8 cellular contexts compared by ENCODE assay signal in genomic region chr20:23357767-23358562, GRCh38. TPM values are rescaled to one million over a fixed set of nuclear protein-coding genes. Genes with fewer than 3 reads are reported as not detected.
A peak's percentile ranks its signal among the peaks of the same experiment; 100 is the strongest.
DNase-seq lines count a peak whose midpoint lies in the region; ATAC-seq, FAIRE-seq and TF ChIP-seq lines count a peak whose summit lies in the region.

No MANE protein-coding gene starts in this region.

- H3K9me1 ChIP-seq in endothelial cell of umbilical vein (replicated peaks; ENCODE audit: control insufficient read depth, extremely low read depth, insufficient read depth, low read length) = no peaks in the 10 kb centered on the region

- peak; percentile 87 for TF ChIP-seq POLR2A in endothelial cell of umbilical vein (IDR thresholded peaks at IDR 0.05; ENCODE audit: low read depth, low read length)

- CTCF ChIA-PET in endothelial cell of umbilical vein (lab: Charles Lee) = interaction anchor here (0.8 to 3.3 kb wide), 6 partner anchors 8 to 666 kb away, joined by 3 to 40 read pairs (median 4); partner anchors contain the start of genes NAPB and NXT1

- BruUV-seq in endothelial cell of umbilical vein (replicated peaks; lab: Mats Ljungman, UMichigan) = no TSS peak

- H4K20me1 ChIP-seq in OCI-LY3 (ENCODE audit: insufficient read depth, low read length) (peaks cover 8% of the 10 kb centered on the region), endothelial cell of umbilical vein (replicated peaks; ENCODE audit: control insufficient read depth, extremely low read depth, insufficient read depth, low read length) (no peaks in the 10 kb centered on the region)

- no peaks in the 10 kb centered on the region for H3K9me3 Mint-ChIP-seq in mesothelial cell of epicardium

- no peak for TF ChIP-seq CTCF in OCI-LY3 (IDR thresholded peaks at IDR 0.05; ENCODE audit: low read depth, low read length)
- no peak for TF ChIP-seq CTCF in endothelial cell of umbilical vein (IDR thresholded peaks at IDR 0.05; ENCODE audit: extremely low read depth in 1 of 2, insufficient read depth in 1 of 2, low read depth in 1 of 2, low read length in 2 of 2)
- no peak for TF ChIP-seq CTCF in mesothelial cell of epicardium (IDR thresholded peaks at IDR 0.05; ENCODE audit: unreplicated experiment)

- FAIRE-seq in endothelial cell of umbilical vein (lab: Jason Lieb, UNC) = peak; percentile 89

- DNase-seq in DMS 273 treated with DMSO at 0.1 percent for 48 hours (lab: John Stamatoyannopoulos, UW) (peak; percentile 97), HuH-7.5 (ENCODE audit: low spot score) (peak; percentile 92), activated T-cell treated with anti-CD3 and anti-CD28 coated beads for 24 hours (ENCODE audit: low read depth) (peak; percentile 100), endothelial cell of umbilical vein (ENCODE audit: low read depth, low spot score) (peak; percentile 100), mesothelial cell of epicardium (ENCODE audit: low spot score in 2 of 2, unreplicated experiment in 2 of 2) (peak; percentile 99)
- peak; percentile 100 for DNase-seq in stimulated activated CD8-positive, alpha-beta memory T cell treated with anti-CD3 and anti-CD28 coated beads, Interleukin-15, amount 100 ng/mL, for 4 hours (ENCODE audit: low read depth in 2 of 2)

- H3K36me3 ChIP-seq in OCI-LY3 (replicated peaks; ENCODE audit: low read depth, low read length) = peaks cover 19% of the 10 kb centered on the region
- peaks cover 7 to 13% of the 10 kb centered on the region in 2 experiments for H3K36me3 ChIP-seq in endothelial cell of umbilical vein (ENCODE audit: control insufficient read depth in 2 of 2, extremely low read depth in 1 of 2, insufficient read depth in 2 of 2, low read length in 2 of 2)

- H3K4me1 Mint-ChIP-seq in mesothelial cell of epicardium = peaks cover 33% of the 10 kb centered on the region

- H3K27me3 ChIP-seq in OCI-LY3 (ENCODE audit: low read depth, low read length) (no peaks in the 10 kb centered on the region), endothelial cell of umbilical vein (ENCODE audit: control insufficient read depth in 2 of 2, insufficient read depth in 2 of 2, low read length in 2 of 2) (no peaks in the 10 kb centered on the region)

- H3K9me3 ChIP-seq in OCI-LY3 (ENCODE audit: insufficient read depth, low read length) = no peaks in the 10 kb centered on the region
- H3K9me3 ChIP-seq in endothelial cell of umbilical vein (replicated peaks; ENCODE audit: control insufficient read depth, insufficient read depth, low read length) = no peaks in the 10 kb centered on the region

- dilution Hi-C loops in endothelial cell of umbilical vein (cut with MboI; ENCODE audit: extremely low pct_ligation_motif_present, low sequenced_read_pairs) = no loop called here

- H3K36me3 Mint-ChIP-seq in mesothelial cell of epicardium = no peaks in the 10 kb centered on the region

- H3K9ac ChIP-seq in OCI-LY3 (ENCODE audit: low read length) (peak overlapping the region; percentile 71), endothelial cell of umbilical vein (replicated peaks; ENCODE audit: extremely low read depth, insufficient read depth, low read length) (peak overlapping the region; percentile 97)

- H3K27me3 Mint-ChIP-seq in mesothelial cell of epicardium (ENCODE audit: low read depth) = no peaks in the 10 kb centered on the region

- H3K27ac Mint-ChIP-seq in mesothelial cell of epicardium = peak overlapping the region; percentile 99

- H2AFZ ChIP-seq in OCI-LY3 (ENCODE audit: low read depth, low read length) (peak overlapping the region; percentile 90), endothelial cell of umbilical vein (ENCODE audit: low read depth, low read length) (peak overlapping the region; percentile 54)

- intact Hi-C loops in endothelial cell of umbilical vein (cut with micrococcal nuclease) = loop anchor here (1.0 to 5.0 kb wide), 2 partner anchors 8 to 211 kb away; partner anchors contain the start of gene NXT1

- peak overlapping the region; percentile 83 for H3K4me3 ChIP-seq in OCI-LY3 (ENCODE audit: low read length)
- peak overlapping the region; percentile 20 to 84 (median 83) for H3K4me3 ChIP-seq in endothelial cell of umbilical vein (replicated peaks in 1 of 3; ENCODE audit: insufficient read depth in 1 of 3, low read depth in 1 of 3, low read length in 3 of 3)

- H3K27ac ChIP-seq in OCI-LY3 (ENCODE audit: low read length) (peak overlapping the region; percentile 59), endothelial cell of umbilical vein (ENCODE audit: insufficient read depth, low read depth, low read length) (peak overlapping the region; percentile 88)

- H3K4me3 Mint-ChIP-seq in mesothelial cell of epicardium = peak overlapping the region; percentile 91

- ATAC-seq in GM21528 (IDR thresholded peaks at IDR 0.05; ENCODE audit: low FRiP score, unreplicated experiment) = peak; percentile 68

- H3K79me2 ChIP-seq in OCI-LY3 (ENCODE audit: low read length) (peaks cover 46% of the 10 kb centered on the region), endothelial cell of umbilical vein (ENCODE audit: control insufficient read depth, insufficient read depth, low read length) (peaks cover 21% of the 10 kb centered on the region)

- POLR2A ChIA-PET in endothelial cell of umbilical vein (lab: Charles Lee) = interaction anchor here (0.8 to 1.4 kb wide), 6 partner anchors 8 to 594 kb away, joined by 3 to 6 read pairs (median 4); partner anchors contain the start of gene CD93

- H3K4me2 ChIP-seq in OCI-LY3 (ENCODE audit: low read length) (peak overlapping the region; percentile 95), endothelial cell of umbilical vein (ENCODE audit: insufficient read depth, low read length) (peak overlapping the region; percentile 95)

- H3K4me1 ChIP-seq in OCI-LY3 (ENCODE audit: low read length) (peaks cover 22% of the 10 kb centered on the region), endothelial cell of umbilical vein (ENCODE audit: control insufficient read depth, extremely low read depth, insufficient read depth, low read length) (peaks cover 23% of the 10 kb centered on the region)

TF ChIP-seq in endothelial cell of umbilical vein, 7 proteins besides CTCF, POLR2A, EP300 and RAD21:
- TF ChIP-seq POLR2AphosphoS5 (IDR thresholded peaks at IDR 0.05; ENCODE audit: insufficient read depth, low read depth, low read length) (peak; percentile 77), MYC (IDR thresholded peaks at IDR 0.05; ENCODE audit: low read depth, low read length) (no peak), GATA2 (IDR thresholded peaks at IDR 0.05; ENCODE audit: insufficient read depth, insufficient read length, low read depth, low read length) (no peak), MAX (IDR thresholded peaks at IDR 0.05; ENCODE audit: insufficient read depth, insufficient read length) (peak; percentile 90)

RNA-seq across cellular contexts. Expression of gene GZF1, which starts 4.0 kb away (rescaled TPM):
- total RNA-seq in endothelial cell of umbilical vein (10.0 and 12.5 TPM in 2 replicates), mesothelial cell of epicardium (13.9 to 15.3 TPM (median 15.0 TPM) in 3 replicates)
- 9.7 and 19.6 TPM in 2 replicates for polyA plus RNA-seq in endothelial cell of umbilical vein
- 9.3 and 14.4 TPM in 2 replicates for polyA plus RNA-seq in endothelial cell of umbilical vein (2011; cell fraction: cytosol; rRNA removed)
- 29.8 and 58.4 TPM in 2 replicates for polyA plus RNA-seq in endothelial cell of umbilical vein (2011; cell fraction: nucleus; rRNA removed)
- polyA plus RNA-seq in endothelial cell of umbilical vein (2012) = 8.6 and 11.6 TPM in 2 replicates
- polyA minus RNA-seq in endothelial cell of umbilical vein = 48.7 and 50.8 TPM in 2 replicates
- polyA minus RNA-seq in endothelial cell of umbilical vein (2011; cell fraction: cytosol; rRNA and poly(A)+ RNA removed) = 19.0 TPM
- 27.7 and 30.5 TPM in 2 replicates for polyA minus RNA-seq in endothelial cell of umbilical vein (2011; cell fraction: nucleus; rRNA and poly(A)+ RNA removed)

RNA-seq across cellular contexts. Expression of gene NXT1, which starts 7.4 kb away (rescaled TPM):
- 27.1 and 28.5 TPM in 2 replicates for total RNA-seq in endothelial cell of umbilical vein
- 39.2 and 40.2 TPM in 2 replicates for polyA plus RNA-seq in endothelial cell of umbilical vein
- 34.6 and 43.2 TPM in 2 replicates for polyA plus RNA-seq in endothelial cell of umbilical vein (2011; cell fraction: cytosol; rRNA removed)
- polyA plus RNA-seq in endothelial cell of umbilical vein (2011; cell fraction: nucleus; rRNA removed) = 17.9 and 19.9 TPM in 2 replicates
- polyA plus RNA-seq in endothelial cell of umbilical vein (2012) = 28.4 and 32.3 TPM in 2 replicates
- 18.0 and 19.8 TPM in 2 replicates for polyA minus RNA-seq in endothelial cell of umbilical vein
- polyA minus RNA-seq in endothelial cell of umbilical vein (2011; cell fraction: cytosol; rRNA and poly(A)+ RNA removed) = 12.4 TPM
- 6.6 TPM in 2 replicates for polyA minus RNA-seq in endothelial cell of umbilical vein (2011; cell fraction: nucleus; rRNA and poly(A)+ RNA removed)
- total RNA-seq in mesothelial cell of epicardium = 23.7 to 25.5 TPM (median 24.8 TPM) in 3 replicates

Comparison
In these comparisons a context has a peak if more than half of its experiments do, and no peak if none do; other contexts are left out.
1. Peak in every context shown above with its lines: DNase-seq, ATAC-seq, H3K4me3 ChIP-seq and H3K27ac ChIP-seq.